Comparison of ENCODE assay signal across 11 cellular contexts in genomic region chr1:178024504-178024903, GRCh38.
"Had no signal": no experiment of that assay in that cellular context is flagged by ENCODE, and none has a peak within 500 bp of the region (broad histone marks: within the 10 kb centered on the region; RNA-seq: fewer than 3 reads in every experiment).

No MANE protein-coding gene starts in this region.

- H3K4me2 ChIP-seq: GM23338 had no signal

- H3K9ac ChIP-seq: GM23248 had no signal

- H3K4me3 ChIP-seq: GM23248, GM23338, HAP-1 had no signal

- H2AFZ ChIP-seq: GM23248, GM23338 had no signal

- H3K4me1 ChIP-seq: HAP-1 had no signal

- H3K9me3 ChIP-seq: HAP-1 had no signal

- DNase-seq: GM23248, GOT3, H7, H9, HCEC 1CT, HFFc6 had no signal

- H3K36me3 ChIP-seq: HAP-1 had no signal

- ATAC-seq: GM23338, HCT116 had no signal

- H3K27ac ChIP-seq: GM23248 had no signal

- FAIRE-seq: H1, H54 had no signal
